Comparison of ENCODE assay signal across 37 cellular contexts in the genomic region with DNA sequence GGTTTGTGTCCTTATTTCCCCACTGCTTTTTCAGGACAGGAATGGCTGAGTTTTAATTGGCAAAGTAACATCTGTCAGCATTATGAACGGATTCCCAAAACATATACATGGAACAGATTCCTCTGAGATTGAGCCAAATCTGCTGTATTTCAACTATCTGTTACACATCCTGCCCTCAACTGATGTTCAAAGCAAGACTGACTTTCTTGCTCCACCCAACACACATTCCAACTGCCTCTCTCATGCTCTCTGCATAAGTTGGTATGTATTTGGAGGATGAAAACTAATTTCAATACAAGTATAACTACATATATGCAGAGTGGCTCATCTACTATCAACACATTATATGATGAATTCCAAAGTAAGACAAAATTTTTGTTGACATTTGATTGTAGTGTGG.
DNase-seq lines count a peak whose midpoint lies in the region; ATAC-seq, FAIRE-seq and TF ChIP-seq lines count a peak whose summit lies in the region.
"Had no signal": no experiment of that assay in that cellular context is flagged by ENCODE, and none has a peak within 500 bp of the region (broad histone marks: within the 10 kb centered on the region; RNA-seq: fewer than 3 reads in every experiment).

No MANE protein-coding gene starts in this region.

- H3K4me3 ChIP-seq in RWPE2 (ENCODE audit: severe bottlenecking) (no peak overlapping the region), kidney (ENCODE audit: low read length in 2 of 2) (no peak overlapping the region)
- H3K4me3 ChIP-seq: heart right ventricle, mucosa of descending colon, PC-9, psoas muscle, tibial nerve had no signal

- H3K9ac ChIP-seq in kidney (ENCODE audit: low read length in 2 of 2): no peak overlapping the region

- H3K4me1 ChIP-seq in RWPE2 (ENCODE audit: insufficient read depth, poor library complexity, severe bottlenecking) (peaks cover 18% of the 10 kb centered on the region), kidney (ENCODE audit: control insufficient read depth in 1 of 2, insufficient read depth in 1 of 2, low read depth in 1 of 2, low read length in 2 of 2) (no peaks in the 10 kb centered on the region)
- H3K4me1 ChIP-seq: heart right ventricle, psoas muscle, tibial nerve had no signal

- H3K9me3 ChIP-seq in RWPE2 (ENCODE audit: severe bottlenecking) (no peaks in the 10 kb centered on the region), kidney (ENCODE audit: control insufficient read depth in 1 of 2, low read length in 2 of 2) (no peaks in the 10 kb centered on the region)
- H3K9me3 ChIP-seq: heart right ventricle, mucosa of descending colon, psoas muscle, tibial nerve had no signal

- no peaks in the 10 kb centered on the region for H3K27me3 ChIP-seq in RWPE2 (ENCODE audit: insufficient read depth, poor library complexity, severe bottlenecking)
- H3K27me3 ChIP-seq: brain microvascular endothelial cell, tibial nerve had no signal

- TF ChIP-seq CTCF in RWPE2 (IDR thresholded peaks at IDR 0.05; ENCODE audit: poor library complexity, severe bottlenecking): no peak
- no peak for TF ChIP-seq CTCF in kidney (IDR thresholded peaks at IDR 0.05; ENCODE audit: borderline replicate concordance, extremely low read depth, insufficient read depth)

- no peaks in the 10 kb centered on the region for H3K36me3 ChIP-seq in RWPE2 (ENCODE audit: low read depth)
- no peaks in the 10 kb centered on the region for H3K36me3 ChIP-seq in kidney (ENCODE audit: control insufficient read depth in 1 of 2, insufficient read depth in 2 of 2, low read length in 2 of 2)
- H3K36me3 ChIP-seq: brain microvascular endothelial cell, heart right ventricle, tibial nerve had no signal

- FAIRE-seq in kidney (lab: Jason Lieb, UNC): no peak

- intact Hi-C loops in kidney (cut with DNase I): no loop called here

- peak; percentile 65 for DNase-seq in HS-27A (ENCODE audit: low read depth)
- no peak for DNase-seq in RWPE2 (ENCODE audit: low spot score)
- DNase-seq in fibroblast of peridontal ligament (ENCODE audit: extremely low read depth): peak; percentile 37
- DNase-seq in DMS153 treated with DMSO at 0.1 percent for 48 hours (lab: John Stamatoyannopoulos, UW; ENCODE audit: unreplicated experiment): no peak
- DNase-seq in kidney: no peak
- DNase-seq in activated gamma-delta T cell treated with Interleukin-2 at 50 U/mL for 16 hours: no peak
- DNase-seq: activated CD4-positive, alpha-beta T cell treated with anti-CD3 and anti-CD28 coated beads for 36 hours; activated CD8-positive, alpha-beta memory T cell treated with anti-CD3 and anti-CD28 coated beads, Interleukin-2, amount 50 U/mL, for 48 hours; activated CD8-positive, alpha-beta T cell treated with anti-CD3 and anti-CD28 coated beads for 36 hours; activated naive CD4-positive, alpha-beta T cell treated with anti-CD3 and anti-CD28 coated beads for 36 hours; amniotic stem cell; brain microvascular endothelial cell; COR-L47; effector CD4-positive, alpha-beta T cell; foreskin melanocyte; GF-D8; heart right ventricle; KG1; mucosa of descending colon; natural killer cell; NCI-H1105; NCI-H187 treated with DMSO at 0.1 percent for 48 hours; NCI-H2171; NCI-H524; NK-92 treated with Interleukin-12 subunit alpha and Interleukin-12 subunit beta, amount 100 ng/mL, for 24 hours; occipital lobe; psoas muscle; SHP77; stimulated activated CD4-positive, alpha-beta T cell treated with anti-CD3 and anti-CD28 coated beads, Interleukin-4, amount 100 ng/mL, for 24 hours; T-helper 9 cell had no signal

- H3K27ac ChIP-seq in RWPE2 (ENCODE audit: poor library complexity, severe bottlenecking) (peak overlapping the region; percentile 32), kidney (ENCODE audit: low read depth in 2 of 2, low read length in 2 of 2) (no peak overlapping the region)
- H3K27ac ChIP-seq: brain microvascular endothelial cell, C4-2B, heart right ventricle, PC-9, psoas muscle, tibial nerve, VCaP had no signal

- peak; percentile 73 for ATAC-seq in RWPE2 (ENCODE audit: low read depth)
- no peak for ATAC-seq in HG02870 (IDR thresholded peaks at IDR 0.05; ENCODE audit: unreplicated experiment)
- ATAC-seq: activated CD4-positive, alpha-beta T cell treated with anti-CD3 and anti-CD28 coated beads for 36 hours; activated CD8-positive, alpha-beta T cell treated with anti-CD3 and anti-CD28 coated beads for 36 hours; HCT116; heart right ventricle; mucosa of descending colon; natural killer cell; psoas muscle; sciatic nerve had no signal

Comparison
In these comparisons a context has a peak if more than half of its experiments do, and no peak if none do; other contexts are left out.
1. DNase-seq: peak in HS-27A (single experiment) and fibroblast of peridontal ligament (single experiment); none in RWPE2 (single experiment), DMS153 treated with DMSO at 0.1 percent for 48 hours (single experiment), kidney (single experiment) and activated gamma-delta T cell treated with Interleukin-2 at 50 U/mL for 16 hours (single experiment).